ENCODE assay signal across 1 cellular context in the genomic region with DNA sequence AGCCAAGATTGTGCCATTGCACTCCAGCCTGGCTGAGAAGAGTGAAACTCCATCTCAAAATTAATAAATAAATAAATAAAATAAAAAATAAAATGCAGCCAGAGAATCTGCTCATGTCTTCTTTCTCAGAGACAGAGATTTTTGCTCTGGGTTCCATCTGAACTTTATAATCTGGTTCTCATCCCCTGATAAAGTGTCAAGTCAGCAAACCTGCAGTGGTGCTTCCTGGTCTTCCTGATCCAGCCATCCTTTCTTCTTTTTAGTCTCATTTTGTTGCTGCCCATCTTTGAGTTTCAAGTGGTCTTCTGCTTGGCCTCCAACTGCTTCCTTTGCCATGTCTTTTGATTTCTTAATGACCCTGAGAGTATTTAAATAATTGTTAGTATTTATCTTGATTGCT.
A peak's percentile ranks its signal among the peaks of the same experiment; 100 is the strongest.
TF ChIP-seq lines count a peak whose summit lies in the region.

No MANE protein-coding gene starts in this region.

TF ChIP-seq in IMR-90, 13 proteins besides CTCF, POLR2A, EP300 and RAD21:
- peak; percentile 96 for TF ChIP-seq MAFK (IDR thresholded peaks at IDR 0.05; ENCODE audit: low read depth, low read length)
- TF ChIP-seq MXI1 (IDR thresholded peaks at IDR 0.05; ENCODE audit: borderline replicate concordance, low read depth, low read length) = no peak
- no peak for TF ChIP-seq RCOR1 (IDR thresholded peaks at IDR 0.05; ENCODE audit: insufficient replicate concordance, low read length)
- no peak for TF ChIP-seq SMC3 (IDR thresholded peaks at IDR 0.05; ENCODE audit: low read depth, low read length)
